In the genomic region with DNA sequence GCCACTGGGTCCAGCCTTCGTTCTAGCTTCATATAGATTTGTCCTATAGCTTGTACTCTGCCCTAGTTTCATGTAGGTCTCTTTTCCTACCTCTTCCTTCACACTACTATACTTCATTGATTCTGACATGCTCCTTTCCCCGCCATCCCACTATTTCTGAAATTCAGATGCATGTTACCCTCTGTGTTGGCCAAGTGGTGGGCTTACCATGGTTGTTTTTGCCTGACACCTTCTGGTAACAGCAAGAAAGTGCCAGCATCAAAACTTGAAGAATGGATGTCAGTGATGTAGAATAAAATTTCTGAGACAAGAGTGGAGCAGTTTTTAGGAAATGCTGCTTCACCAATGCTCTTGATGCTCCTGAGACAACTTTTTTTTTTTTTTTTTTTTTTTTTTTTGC, we compare ENCODE assay signal across 8 cellular contexts. TPM values are rescaled to one million over a fixed set of nuclear protein-coding genes. Genes with fewer than 3 reads are reported as not detected.
A peak's percentile ranks its signal among the peaks of the same experiment; 100 is the strongest.
DNase-seq lines count a peak whose midpoint lies in the region; ATAC-seq and TF ChIP-seq lines count a peak whose summit lies in the region.

No MANE protein-coding gene starts in this region.

- no peak overlapping the region for H3K4me2 ChIP-seq in trophoblast cell (ENCODE audit: low read length)

- H3K27ac Mint-ChIP-seq in activated CD8-positive, alpha-beta memory T cell treated with anti-CD3 and anti-CD28 coated beads, Interleukin-2, amount 10 ng/mL, durations not matched to agents 7 days and 5 days: no peak overlapping the region

- no peak for TF ChIP-seq POLR2A in erythroblast (IDR thresholded peaks at IDR 0.05; ENCODE audit: low read length)

- H3K4me3 Mint-ChIP-seq in activated CD8-positive, alpha-beta memory T cell treated with anti-CD3 and anti-CD28 coated beads, Interleukin-2, amount 10 ng/mL, durations not matched to agents 7 days and 5 days: no peak overlapping the region

- H4K8ac ChIP-seq in trophoblast cell (ENCODE audit: low read depth, low read length): no peak overlapping the region

- CTCF ChIA-PET in activated CD8-positive, alpha-beta memory T cell treated with anti-CD3 and anti-CD28 coated beads, Interleukin-2, amount 10 ng/mL, durations not matched to agents 7 days and 5 days (lab: Charles Lee): interaction anchor here (0.7 to 6.2 kb wide), 10 partner anchors 10 to 1473 kb away, joined by 3 to 39 read pairs (median 4); no protein-coding TSS in a partner anchor

- H3K36me3 Mint-ChIP-seq in activated CD8-positive, alpha-beta memory T cell treated with anti-CD3 and anti-CD28 coated beads, Interleukin-2, amount 10 ng/mL, durations not matched to agents 7 days and 5 days: no peaks in the 10 kb centered on the region

- H3K79me2 ChIP-seq in trophoblast cell (ENCODE audit: control insufficient read depth, insufficient read depth, low read length, poor library complexity): no peaks in the 10 kb centered on the region

- H3K36me3 ChIP-seq in trophoblast cell (ENCODE audit: control insufficient read depth in 1 of 2, insufficient read depth in 2 of 2, low read length in 2 of 2): no peaks in the 10 kb centered on the region

- no peak overlapping the region for H4K12ac ChIP-seq in trophoblast cell (ENCODE audit: low read depth, low read length)

- no peaks in the 10 kb centered on the region for H3K4me1 ChIP-seq in trophoblast cell (ENCODE audit: control insufficient read depth in 1 of 2, insufficient read depth in 2 of 2, low read length in 2 of 2)

- no peak overlapping the region for H2AK5ac ChIP-seq in trophoblast cell (ENCODE audit: low read length)

- no peak overlapping the region for H3K4me3 ChIP-seq in trophoblast cell (ENCODE audit: low read depth, low read length)

- H4K91ac ChIP-seq in trophoblast cell (ENCODE audit: low read depth, low read length): peak overlapping the region; percentile 31

- H3K27ac ChIP-seq in trophoblast cell (ENCODE audit: low read depth, low read length): no peak overlapping the region

- no peak overlapping the region for H3K4ac ChIP-seq in trophoblast cell (ENCODE audit: low read depth, low read length)

- no peak overlapping the region for H2BK120ac ChIP-seq in trophoblast cell (ENCODE audit: insufficient read depth, low read length, poor library complexity)

- peak; percentile 49 for ATAC-seq in activated CD8-positive, alpha-beta memory T cell treated with anti-CD3 and anti-CD28 coated beads, Interleukin-2, amount 10 ng/mL, durations not matched to agents 7 days and 5 days
- ATAC-seq in HG02678 (IDR thresholded peaks at IDR 0.05; ENCODE audit: unreplicated experiment): no peak
- no peak for ATAC-seq in GM19328 (IDR thresholded peaks at IDR 0.05; ENCODE audit: unreplicated experiment)
- no peak for ATAC-seq in HG02840 (IDR thresholded peaks at IDR 0.05; ENCODE audit: low FRiP score, unreplicated experiment)

- no peaks in the 10 kb centered on the region for H3K27me3 ChIP-seq in trophoblast cell (ENCODE audit: insufficient read depth, low read length)

- no peak overlapping the region for H3K23ac ChIP-seq in trophoblast cell (ENCODE audit: low read length)

- no peak overlapping the region for H2AFZ ChIP-seq in trophoblast cell (ENCODE audit: insufficient read depth, low read length, poor library complexity)

- no peak overlapping the region for H3K14ac ChIP-seq in trophoblast cell (ENCODE audit: low read length)

- H3K9me3 Mint-ChIP-seq in activated CD8-positive, alpha-beta memory T cell treated with anti-CD3 and anti-CD28 coated beads, Interleukin-2, amount 10 ng/mL, durations not matched to agents 7 days and 5 days (ENCODE audit: low read depth): no peaks in the 10 kb centered on the region

- no CpG with 5 or more reads among the region's 2 CpGs for WGBS in trophoblast cell (ENCODE audit: extremely low coverage, insufficient coverage, insufficient read length)

- peaks cover 2% of the 10 kb centered on the region for H3K79me1 ChIP-seq in trophoblast cell (ENCODE audit: low read length)

- H2BK5ac ChIP-seq in trophoblast cell (ENCODE audit: low read depth, low read length, poor library complexity): no peak overlapping the region

- no peak overlapping the region for H3K18ac ChIP-seq in trophoblast cell (ENCODE audit: low read length)

- peaks cover 11% of the 10 kb centered on the region for H3K4me1 Mint-ChIP-seq in activated CD8-positive, alpha-beta memory T cell treated with anti-CD3 and anti-CD28 coated beads, Interleukin-2, amount 10 ng/mL, durations not matched to agents 7 days and 5 days

- no peak for DNase-seq in activated CD8-positive, alpha-beta memory T cell treated with anti-CD3 and anti-CD28 coated beads, Interleukin-2, amount 10 ng/mL, durations not matched to agents 7 days and 5 days
- no peak for DNase-seq in activated CD8-positive, alpha-beta memory T cell treated with anti-CD3 and anti-CD28 coated beads, Interleukin-2, amount 50 U/mL, for 48 hours
- peak; percentile 70 for DNase-seq in NCI-H69 (lab: John Stamatoyannopoulos, UW)
- peak; percentile 37 to 39 for DNase-seq in erythroblast (lab: John Stamatoyannopoulos, UW)
- DNase-seq in trophoblast cell: peak in 1 of 2 donors; percentile 7

- H2BK12ac ChIP-seq in trophoblast cell (ENCODE audit: low read length): no peak overlapping the region

- H3K27me3 Mint-ChIP-seq in activated CD8-positive, alpha-beta memory T cell treated with anti-CD3 and anti-CD28 coated beads, Interleukin-2, amount 10 ng/mL, durations not matched to agents 7 days and 5 days: no peaks in the 10 kb centered on the region

- no peak overlapping the region for H3K9ac ChIP-seq in trophoblast cell (ENCODE audit: low read length)

- H3K9me3 ChIP-seq in trophoblast cell (ENCODE audit: insufficient read depth, low read depth, low read length): no peaks in the 10 kb centered on the region

RNA-seq across cellular contexts. Expression of a gene that starts 19.5 kb away (rescaled TPM):
- 10 to 100 TPM; 26.8 to 38.0 TPM for total RNA-seq in activated CD8-positive, alpha-beta memory T cell treated with anti-CD3 and anti-CD28 coated beads, Interleukin-2, amount 10 ng/mL, durations not matched to agents 7 days and 5 days
- polyA plus RNA-seq in trophoblast cell (2013): 106 and 110 TPM in 2 replicates

RNA-seq across cellular contexts. Expression of a gene that starts 44.5 kb away (rescaled TPM):
- total RNA-seq in activated CD8-positive, alpha-beta memory T cell treated with anti-CD3 and anti-CD28 coated beads, Interleukin-2, amount 10 ng/mL, durations not matched to agents 7 days and 5 days: not detected
- not detected in 2 replicates for polyA plus RNA-seq in trophoblast cell (2013)

Comparison
In these comparisons a context has a peak if more than half of its experiments do, and no peak if none do; other contexts are left out.
1. DNase-seq: peak in NCI-H69 (single experiment) and erythroblast (2 of 2); none in activated CD8-positive, alpha-beta memory T cell treated with anti-CD3 and anti-CD28 coated beads, Interleukin-2, amount 10 ng/mL, durations not matched to agents 7 days and 5 days (single experiment) and activated CD8-positive, alpha-beta memory T cell treated with anti-CD3 and anti-CD28 coated beads, Interleukin-2, amount 50 U/mL, for 48 hours (single experiment).